ENCODE assay signal across 9 cellular contexts in the genomic region with DNA sequence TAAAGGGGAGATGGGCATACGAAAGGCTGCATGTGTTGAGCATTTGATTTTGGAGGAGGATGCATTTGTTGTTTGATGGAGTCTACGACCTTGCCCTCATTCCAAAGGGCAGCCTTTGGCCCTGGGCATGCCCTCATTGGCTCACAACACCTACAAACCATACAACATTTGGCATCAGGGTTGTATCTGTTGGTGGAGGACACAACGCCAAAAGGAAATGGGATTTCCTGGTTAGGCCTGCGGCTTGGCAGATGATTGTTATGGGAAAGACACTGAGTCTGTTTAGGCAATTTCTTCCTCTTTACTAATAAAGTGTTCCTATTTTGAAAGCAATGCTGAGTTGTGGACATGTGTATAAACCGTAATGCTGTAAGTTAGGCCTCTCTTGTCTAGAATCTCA.
DNase-seq lines count a peak whose midpoint lies in the region; ATAC-seq and TF ChIP-seq lines count a peak whose summit lies in the region.
"Had no signal": no experiment of that assay in that cellular context is flagged by ENCODE, and none has a peak within 500 bp of the region (broad histone marks: within the 10 kb centered on the region; RNA-seq: fewer than 3 reads in every experiment).

No MANE protein-coding gene starts in this region.

- no peak overlapping the region for H3K9ac ChIP-seq in rectal smooth muscle tissue (ENCODE audit: low read length)

- peak; percentile 18 for ATAC-seq in GM18517 (IDR thresholded peaks at IDR 0.05; ENCODE audit: unreplicated experiment)

- H3K27me3 ChIP-seq in rectal smooth muscle tissue (ENCODE audit: control insufficient read depth, insufficient read depth, low read length) (no peaks in the 10 kb centered on the region), SJCRH30 (no peaks in the 10 kb centered on the region)

- in situ Hi-C loops in GM13977 (cut with MboI; ENCODE audit: low pct_unique_long_range_greater_than_20kb, low sequenced_read_pairs, unreplicated experiment), result no loop called here

- H3K9me3 ChIP-seq in SJCRH30 (replicated peaks), result no peaks in the 10 kb centered on the region

- H3K36me3 ChIP-seq in rectal smooth muscle tissue (ENCODE audit: control insufficient read depth, insufficient read depth, low read length) (no peaks in the 10 kb centered on the region), SJCRH30 (no peaks in the 10 kb centered on the region)

- H3K27ac ChIP-seq in rectal smooth muscle tissue (ENCODE audit: low read depth, low read length) (no peak overlapping the region), SJCRH30 (no peak overlapping the region)

- no peaks in the 10 kb centered on the region for H3K4me1 ChIP-seq in rectal smooth muscle tissue (ENCODE audit: control insufficient read depth, insufficient read depth, low read length)
- H3K4me1 ChIP-seq in SJCRH30, result no peaks in the 10 kb centered on the region

- no peak for TF ChIP-seq CTCF in GM13977 (IDR thresholded peaks at IDR 0.05; ENCODE audit: extremely low read depth, insufficient read depth, missing control alignments)

- DNase-seq in Kasumi-1 (lab: John Stamatoyannopoulos, UW) (peak; percentile 63 to 72), dermis microvascular lymphatic vessel endothelial cell (ENCODE audit: low read depth in 2 of 2) (peak; percentile 78 to 79), SJCRH30 (no peak), GM13977 (ENCODE audit: low spot score) (no peak), NCI-H226 (no peak)
- DNase-seq in NK-92 treated with Interleukin-12 subunit alpha and Interleukin-12 subunit beta, amount 100 ng/mL, for 24 hours (lab: John Stamatoyannopoulos, UW), result no peak
- DNase-seq: cortex of kidney had no signal

- H3K4me3 ChIP-seq in rectal smooth muscle tissue (ENCODE audit: low read length), result peak overlapping the region; percentile 34
- H3K4me3 ChIP-seq in SJCRH30, result no peak overlapping the region

Comparison
In these comparisons a context has a peak if more than half of its experiments do, and no peak if none do; other contexts are left out.
1. DNase-seq: peak in Kasumi-1 (2 of 2) and dermis microvascular lymphatic vessel endothelial cell (2 of 2); none in NK-92 treated with Interleukin-12 subunit alpha and Interleukin-12 subunit beta, amount 100 ng/mL, for 24 hours (single experiment), SJCRH30 (0 of 2), GM13977 (single experiment) and NCI-H226 (single experiment).